25 cellular contexts compared by ENCODE assay signal in the genomic region with DNA sequence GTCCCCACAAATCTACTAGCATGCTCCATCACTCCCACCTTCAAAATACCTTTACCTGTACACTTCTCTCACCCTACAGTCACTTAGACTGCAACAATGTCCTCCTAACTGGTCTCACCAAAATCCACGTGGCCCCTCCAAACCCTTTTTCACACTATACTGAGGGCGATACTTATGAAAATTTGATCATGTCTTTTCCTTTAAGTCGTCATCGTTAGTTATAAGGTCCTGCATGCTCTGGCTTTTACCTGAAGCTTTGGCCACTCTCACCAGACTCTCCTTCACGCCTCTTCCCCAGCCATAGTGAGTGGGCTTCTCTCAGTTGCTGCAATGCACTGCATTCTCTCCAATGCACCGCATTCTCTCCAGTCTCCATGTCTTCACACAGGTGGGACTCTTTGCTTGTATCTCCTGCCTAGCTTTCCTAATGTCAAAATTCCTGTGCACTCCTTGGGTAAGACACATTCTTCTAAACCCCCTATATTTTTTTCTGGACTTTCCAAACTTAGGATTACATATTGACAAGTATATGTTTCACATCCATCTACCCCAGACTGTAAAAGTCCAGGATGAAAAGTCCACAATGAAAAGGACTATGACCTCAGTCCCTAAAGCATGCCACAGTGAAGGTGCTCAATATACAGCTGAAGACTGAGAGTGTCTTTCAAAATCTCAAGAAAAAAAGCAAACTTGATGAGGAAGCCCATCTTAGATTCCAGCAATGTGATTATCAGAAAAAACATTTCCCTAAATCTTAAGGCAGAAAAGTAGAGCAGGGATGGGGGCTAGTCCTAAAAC. TPM values are rescaled to one million over a fixed set of nuclear protein-coding genes. Genes with fewer than 3 reads are reported as not detected.
DNase-seq lines count a peak whose midpoint lies in the region; FAIRE-seq and TF ChIP-seq lines count a peak whose summit lies in the region.
"Had no signal": no experiment of that assay in that cellular context is flagged by ENCODE, and none has a peak within 500 bp of the region (broad histone marks: within the 10 kb centered on the region; RNA-seq: fewer than 3 reads in every experiment).

No MANE protein-coding gene starts in this region.

- dilution Hi-C loops in keratinocyte (cut with MboI; ENCODE audit: extremely low pct_ligation_motif_present, low sequenced_read_pairs), result no loop called here

- FAIRE-seq in astrocyte (lab: Jason Lieb, UNC) (no peak), keratinocyte (lab: Jason Lieb, UNC) (peak; percentile 57)
- FAIRE-seq: A204.1, GM12891, HTR-8/SVneo had no signal

- no peak for TF ChIP-seq EP300 in stomach (IDR thresholded peaks at IDR 0.05)

- peaks cover 1% of the 10 kb centered on the region for H3K36me3 Mint-ChIP-seq in astrocyte (ENCODE audit: low read depth, unreplicated experiment)
- H3K36me3 Mint-ChIP-seq: CD4-positive, CD25-positive, alpha-beta regulatory T cell had no signal

- H3K9me3 ChIP-seq in BLaER1 (no peaks in the 10 kb centered on the region), astrocyte (ENCODE audit: insufficient read depth, low read depth, low read length) (no peaks in the 10 kb centered on the region), keratinocyte (ENCODE audit: control insufficient read depth, low read depth, low read length) (no peaks in the 10 kb centered on the region), stomach (no peaks in the 10 kb centered on the region), spleen (no peaks in the 10 kb centered on the region)
- H3K9me3 ChIP-seq: Peyer's patch, SJCRH30 had no signal

- H3K36me3 ChIP-seq in BLaER1, result no peaks in the 10 kb centered on the region
- no peaks in the 10 kb centered on the region for H3K36me3 ChIP-seq in astrocyte (ENCODE audit: insufficient read depth, low read length)
- peaks cover 0 to 10% of the 10 kb centered on the region in 2 experiments for H3K36me3 ChIP-seq in keratinocyte (ENCODE audit: control insufficient read depth in 2 of 2, extremely low read depth in 1 of 2, insufficient read depth in 2 of 2, low read length in 2 of 2)
- no peaks in the 10 kb centered on the region for H3K36me3 ChIP-seq in stomach
- no peaks in the 10 kb centered on the region for H3K36me3 ChIP-seq in spleen
- H3K36me3 ChIP-seq: Peyer's patch, SJCRH30 had no signal

- no peak overlapping the region for H3K4me3 ChIP-seq in BLaER1
- no peak overlapping the region for H3K4me3 ChIP-seq in astrocyte (ENCODE audit: insufficient read depth, low read depth, low read length)
- H3K4me3 ChIP-seq in keratinocyte (ENCODE audit: control insufficient read depth in 2 of 3, extremely low read depth in 1 of 3, insufficient read depth in 2 of 3, low read depth in 1 of 3, low read length in 3 of 3), result no peak overlapping the region
- H3K4me3 ChIP-seq in stomach, result no peak overlapping the region
- H3K4me3 ChIP-seq in spleen, result no peak overlapping the region
- H3K4me3 ChIP-seq: GM23248, Peyer's patch, SJCRH30 had no signal

- H3K27ac ChIP-seq in BLaER1 (no peak overlapping the region), astrocyte (ENCODE audit: low read depth, low read length) (no peak overlapping the region), keratinocyte (ENCODE audit: control insufficient read depth, insufficient read depth, low read length) (no peak overlapping the region), stomach (peak overlapping the region in 3 of 5 donors; percentile 7 to 51 (median 7)), spleen (no peak overlapping the region)
- H3K27ac ChIP-seq: GM23248, SJCRH30 had no signal

- H3K9ac ChIP-seq in BLaER1, result no peak overlapping the region
- H3K9ac ChIP-seq in astrocyte (ENCODE audit: low read length), result no peak overlapping the region
- no peak overlapping the region for H3K9ac ChIP-seq in keratinocyte (ENCODE audit: control insufficient read depth, extremely low read depth, insufficient read depth, low read length)
- H3K9ac ChIP-seq: GM23248, KMS-11 had no signal

- TF ChIP-seq POLR2A in stomach (IDR thresholded peaks at IDR 0.05) (no peak), erythroblast (IDR thresholded peaks at IDR 0.05; ENCODE audit: low read length) (no peak), spleen (IDR thresholded peaks at IDR 0.05) (no peak)

- H2AFZ ChIP-seq in astrocyte (ENCODE audit: low read depth, low read length), result no peak overlapping the region
- H2AFZ ChIP-seq in keratinocyte (ENCODE audit: control insufficient read depth, low read length), result no peak overlapping the region
- H2AFZ ChIP-seq: GM23248 had no signal

- peaks cover 97% of the 10 kb centered on the region for H3K79me2 ChIP-seq in astrocyte (ENCODE audit: insufficient read depth, low read length)
- H3K79me2 ChIP-seq in keratinocyte (ENCODE audit: control insufficient read depth, insufficient read depth, low read length), result peaks cover 90% of the 10 kb centered on the region

- no peaks in the 10 kb centered on the region for H3K27me3 Mint-ChIP-seq in astrocyte (ENCODE audit: low read depth, unreplicated experiment)
- H3K27me3 Mint-ChIP-seq: CD4-positive, CD25-positive, alpha-beta regulatory T cell had no signal

- H3K9me3 Mint-ChIP-seq in astrocyte (ENCODE audit: unreplicated experiment), result no peaks in the 10 kb centered on the region

- peak overlapping the region; percentile 9 for H3K27ac Mint-ChIP-seq in astrocyte (ENCODE audit: unreplicated experiment)
- H3K27ac Mint-ChIP-seq: CD4-positive, CD25-positive, alpha-beta regulatory T cell had no signal

- TF ChIP-seq CTCF in astrocyte (IDR thresholded peaks at IDR 0.05; ENCODE audit: insufficient read depth, low read depth, low read length) (no peak), keratinocyte (optimal IDR thresholded peaks at IDR 0.05 in 1 of 3, IDR thresholded peaks at IDR 0.05 in 1 of 3, conservative IDR thresholded peaks at IDR 0.05 in 1 of 3; ENCODE audit: extremely low read depth in 1 of 3, insufficient read depth in 2 of 3, low read length in 3 of 3) (no peak), stomach (IDR thresholded peaks at IDR 0.05) (no peak), spleen (IDR thresholded peaks at IDR 0.05 in 8 of 11, conservative IDR thresholded peaks at IDR 0.05 in 3 of 11) (no peak)

- no peaks in the 10 kb centered on the region for H3K27me3 ChIP-seq in BLaER1
- H3K27me3 ChIP-seq in astrocyte (ENCODE audit: insufficient read depth, low read length), result no peaks in the 10 kb centered on the region
- no peaks in the 10 kb centered on the region for H3K27me3 ChIP-seq in keratinocyte (ENCODE audit: control insufficient read depth, extremely low read depth, insufficient read depth, low read length)
- no peaks in the 10 kb centered on the region for H3K27me3 ChIP-seq in stomach
- no peaks in the 10 kb centered on the region for H3K27me3 ChIP-seq in spleen (replicated peaks in 1 of 7)
- H3K27me3 ChIP-seq: Peyer's patch, SJCRH30 had no signal

- no peaks in the 10 kb centered on the region for H3K9me1 ChIP-seq in keratinocyte (ENCODE audit: control insufficient read depth, extremely low read depth, insufficient read depth, low read length)

- intact Hi-C loops in stomach (cut with DNase I; ENCODE audit: low total_unique reads) (no loop called here), spleen (cut with DNase I; ENCODE audit: low total_unique reads) (no loop called here)

- H3K4me3 Mint-ChIP-seq in astrocyte (ENCODE audit: unreplicated experiment), result no peak overlapping the region
- H3K4me3 Mint-ChIP-seq: CD4-positive, CD25-positive, alpha-beta regulatory T cell had no signal

- H3K4me2 ChIP-seq in BLaER1, result peak overlapping the region; percentile 73
- H3K4me2 ChIP-seq in astrocyte (ENCODE audit: low read length), result no peak overlapping the region
- no peak overlapping the region for H3K4me2 ChIP-seq in keratinocyte (ENCODE audit: control insufficient read depth, extremely low read depth, insufficient read depth, low read depth, low read length)

- H3K4me1 ChIP-seq in BLaER1 (peaks cover 50% of the 10 kb centered on the region), astrocyte (ENCODE audit: insufficient read depth, low read length) (peaks cover 23% of the 10 kb centered on the region), keratinocyte (ENCODE audit: control insufficient read depth, extremely low read depth, insufficient read depth, low read length) (peaks cover 30% of the 10 kb centered on the region), stomach (peaks cover 14 to 86% (median 52%) of the 10 kb centered on the region in 4 donors), spleen (no peaks in the 10 kb centered on the region)

- H3K4me1 Mint-ChIP-seq in astrocyte (ENCODE audit: low read depth, unreplicated experiment), result peaks cover 56% of the 10 kb centered on the region
- H3K4me1 Mint-ChIP-seq: CD4-positive, CD25-positive, alpha-beta regulatory T cell had no signal

- WGBS in stomach, 5 donors, result 78 to 85% (median 81%) methylated on average over 6 of the region's 6 CpGs
- 89 to 97% (median 91%) methylated on average over 6 of the region's 6 CpGs for WGBS in spleen, 5 donors

- DNase-seq in astrocyte (ENCODE audit: low read depth) (no peak), keratinocyte (ENCODE audit: low read depth, low spot score) (no peak), stomach (no peak), SIG-M5 treated with dmso at 0.1 percent for 504 hours (lab: John Stamatoyannopoulos, UW; ENCODE audit: unreplicated experiment) (no peak), erythroblast (lab: John Stamatoyannopoulos, UW) (no peak), spleen (no peak)
- DNase-seq: CD4-positive, CD25-positive, alpha-beta regulatory T cell; COR-L47; GM23248; HCEC 1CT; IMR-90; NCI-H1092 treated with DMSO at 0.1 percent for 48 hours; NCI-H1436 treated with DMSO at 0.1 percent for 48 hours; NCI-H1930; NCI-H2227 treated with DMSO at 0.1 percent for 48 hours; NCI-H510A; NCI-H748 treated with DMSO at 0.1 percent for 48 hours; Peyer's patch; SJCRH30 had no signal

- H4K20me1 ChIP-seq in BLaER1 (no peaks in the 10 kb centered on the region), astrocyte (ENCODE audit: insufficient read depth, low read length) (peaks cover 39% of the 10 kb centered on the region), keratinocyte (ENCODE audit: control insufficient read depth, extremely low read depth, insufficient read depth, low read length) (no peaks in the 10 kb centered on the region)

RNA-seq across cellular contexts. Expression of a gene that starts 24.7 kb away (rescaled TPM):
- 139 and 159 TPM in 2 replicates for total RNA-seq in astrocyte
- 42.6 to 52.7 TPM (median 50.4 TPM) in 3 replicates for polyA plus RNA-seq in keratinocyte
- polyA plus RNA-seq in keratinocyte (2011; ENCODE audit: low read depth), result 24.3 TPM
- polyA plus RNA-seq in keratinocyte (2011; cell fraction: cytosol; rRNA removed), result 18.0 and 29.0 TPM in 2 replicates
- polyA plus RNA-seq in keratinocyte (2011; cell fraction: nucleus; rRNA removed), result 106 and 107 TPM in 2 replicates
- 25.9 and 73.3 TPM in 2 replicates for polyA plus RNA-seq in keratinocyte (2012; ENCODE audit: low replicate concordance)
- 120 to 188 TPM (median 180 TPM) in 3 replicates for polyA minus RNA-seq in keratinocyte
- 51.2 TPM for polyA minus RNA-seq in keratinocyte (2011; cell fraction: cytosol; rRNA and poly(A)+ RNA removed)
- polyA minus RNA-seq in keratinocyte (2011; cell fraction: nucleus; rRNA and poly(A)+ RNA removed), result 393 and 711 TPM in 2 replicates
- total RNA-seq in stomach, result 100 to 1,000 TPM in 4 of 5 donors, 10 to 100 TPM in 1; 73.2 to 644 (median 172) TPM
- 10 to 100 TPM in 2 of 3 donors, 1 to 10 TPM in 1; 7.0 to 12.1 (median 10.2) TPM for polyA plus RNA-seq in stomach
- 10 to 100 TPM; 22.1 to 67.8 (median 41.4) TPM for total RNA-seq in spleen
- 1 to 10 TPM; 3.3 to 4.4 (median 4.0) TPM for polyA plus RNA-seq in spleen
- total RNA-seq: G401 had no signal

Comparison
In these comparisons a context has a peak if more than half of its experiments do, and no peak if none do; other contexts are left out.
1. H3K27ac ChIP-seq: peak in stomach (3 of 5); none in BLaER1 (single experiment), astrocyte (single experiment), keratinocyte (single experiment) and spleen (0 of 8).